8 cellular contexts compared by ENCODE assay signal in genomic region chr3:22960326-22960984, GRCh38.
A peak's percentile ranks its signal among the peaks of the same experiment; 100 is the strongest.
DNase-seq lines count a peak whose midpoint lies in the region; ATAC-seq and TF ChIP-seq lines count a peak whose summit lies in the region.

No MANE protein-coding gene starts in this region.

- H3K27ac ChIP-seq in HL-60 (replicated peaks) = no peak overlapping the region
- no peak overlapping the region for H3K27ac ChIP-seq in trophoblast cell (ENCODE audit: low read depth, low read length)

- no peak overlapping the region for H3K23ac ChIP-seq in trophoblast cell (ENCODE audit: low read length)

- H3K4me1 ChIP-seq in trophoblast cell (ENCODE audit: control insufficient read depth in 1 of 2, insufficient read depth in 2 of 2, low read length in 2 of 2) = no peaks in the 10 kb centered on the region

- H3K18ac ChIP-seq in trophoblast cell (ENCODE audit: low read length) = no peak overlapping the region

- no peaks in the 10 kb centered on the region for H3K79me1 ChIP-seq in trophoblast cell (ENCODE audit: low read length)

- no CpG with 5 or more reads among the region's 7 CpGs for WGBS in trophoblast cell (ENCODE audit: extremely low coverage, insufficient coverage, insufficient read length)

- H3K14ac ChIP-seq in trophoblast cell (ENCODE audit: low read length) = no peak overlapping the region

- H3K4me3 ChIP-seq in HL-60 (replicated peaks; ENCODE audit: insufficient read depth, low read length) = no peak overlapping the region
- no peak overlapping the region for H3K4me3 ChIP-seq in fibroblast of the aortic adventitia (ENCODE audit: low read depth, low read length)
- H3K4me3 ChIP-seq in trophoblast cell (ENCODE audit: low read depth, low read length) = no peak overlapping the region

- TF ChIP-seq CTCF in HL-60 (IDR thresholded peaks at IDR 0.05; ENCODE audit: insufficient read depth, low read length) (peak; percentile 34), fibroblast of the aortic adventitia (IDR thresholded peaks at IDR 0.05; ENCODE audit: insufficient read depth, low read length) (peak; percentile 71)

- H3K9me3 ChIP-seq in trophoblast cell (ENCODE audit: insufficient read depth, low read depth, low read length) = no peaks in the 10 kb centered on the region

- no peaks in the 10 kb centered on the region for H3K36me3 ChIP-seq in trophoblast cell (ENCODE audit: control insufficient read depth in 1 of 2, insufficient read depth in 2 of 2, low read length in 2 of 2)

- H3K79me2 ChIP-seq in trophoblast cell (ENCODE audit: control insufficient read depth, insufficient read depth, low read length, poor library complexity) = no peaks in the 10 kb centered on the region

- no peak overlapping the region for H4K8ac ChIP-seq in trophoblast cell (ENCODE audit: low read depth, low read length)

- no peak overlapping the region for H3K4me2 ChIP-seq in trophoblast cell (ENCODE audit: low read length)

- H2BK12ac ChIP-seq in trophoblast cell (ENCODE audit: low read length) = no peak overlapping the region

- H3K27me3 ChIP-seq in HL-60 (ENCODE audit: insufficient read depth, poor library complexity, severe bottlenecking) (no peaks in the 10 kb centered on the region), trophoblast cell (ENCODE audit: insufficient read depth, low read length) (no peaks in the 10 kb centered on the region)

- no peak overlapping the region for H2AFZ ChIP-seq in trophoblast cell (ENCODE audit: insufficient read depth, low read length, poor library complexity)

- H2BK120ac ChIP-seq in trophoblast cell (ENCODE audit: insufficient read depth, low read length, poor library complexity) = no peak overlapping the region

- in situ Hi-C loops in SK-MEL-5 (cut with HindIII; ENCODE audit: low pct_unique_long_range_greater_than_20kb, low sequenced_read_pairs) = no loop called here

- no peak overlapping the region for H4K12ac ChIP-seq in trophoblast cell (ENCODE audit: low read depth, low read length)

- DNase-seq in CMK (ENCODE audit: low read depth) = peak; percentile 3
- DNase-seq in HL-60 (ENCODE audit: low read depth in 1 of 2, low spot score in 1 of 2) = peak; percentile 3 to 17
- peak; percentile 59 for DNase-seq in SK-MEL-5 (ENCODE audit: low read depth, low spot score)
- DNase-seq in fibroblast of the aortic adventitia (ENCODE audit: low read depth) = peak; percentile 66
- peak; percentile 4 to 71 for DNase-seq in trophoblast cell
- DNase-seq in activated CD8-positive, alpha-beta memory T cell treated with anti-CD3 and anti-CD28 coated beads, Interleukin-2, amount 50 U/mL, for 48 hours = no peak

- H2AK5ac ChIP-seq in trophoblast cell (ENCODE audit: low read length) = no peak overlapping the region

- H2BK5ac ChIP-seq in trophoblast cell (ENCODE audit: low read depth, low read length, poor library complexity) = no peak overlapping the region

- no peak overlapping the region for H3K4ac ChIP-seq in trophoblast cell (ENCODE audit: low read depth, low read length)

- ATAC-seq in GM18867 (IDR thresholded peaks at IDR 0.05; ENCODE audit: unreplicated experiment) (peak; percentile 47), GM21515 (IDR thresholded peaks at IDR 0.05; ENCODE audit: unreplicated experiment) (no peak)

- no peak overlapping the region for H4K91ac ChIP-seq in trophoblast cell (ENCODE audit: low read depth, low read length)

- no peak overlapping the region for H3K9ac ChIP-seq in trophoblast cell (ENCODE audit: low read length)
